In the genomic region with DNA sequence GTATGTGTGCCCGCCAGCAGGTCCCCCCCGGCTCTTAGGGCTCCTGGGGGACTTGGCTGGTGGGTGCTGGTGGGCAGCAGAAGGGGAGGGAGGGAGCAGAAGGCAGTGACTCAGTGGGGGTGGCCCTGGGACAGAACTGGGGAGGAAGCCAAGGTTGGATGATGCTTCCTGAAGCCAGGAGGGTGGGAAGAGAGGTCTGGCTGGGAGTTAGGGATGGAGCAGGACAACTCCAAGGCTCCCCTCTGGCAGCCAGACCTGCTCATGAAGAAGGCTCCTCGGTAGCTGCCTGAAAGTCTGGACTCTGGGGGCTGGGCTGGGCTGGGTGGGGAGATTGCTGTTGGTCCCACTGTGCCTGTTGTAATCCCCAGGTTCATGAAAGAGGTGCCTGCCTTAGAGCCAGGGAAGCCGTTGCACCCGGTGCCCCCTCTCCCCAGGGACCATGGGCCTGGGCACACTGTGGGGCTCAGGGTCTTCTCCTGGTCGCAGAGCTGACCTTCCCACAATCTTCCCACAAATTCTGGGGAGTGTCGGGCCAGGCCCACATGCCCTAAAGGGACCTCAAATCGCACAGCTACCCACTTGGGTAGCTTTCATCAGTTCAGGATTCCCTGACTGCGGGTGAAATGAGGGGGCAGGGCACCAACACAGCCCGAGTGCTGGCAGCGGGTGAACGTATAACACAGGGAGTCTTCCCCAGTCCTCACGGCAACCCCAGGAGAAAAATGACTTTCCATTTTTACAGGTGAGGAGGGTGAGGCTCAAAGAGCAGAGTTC, we compare ENCODE assay signal across 8 cellular contexts. TPM values are rescaled to one million over a fixed set of nuclear protein-coding genes. Genes with fewer than 3 reads are reported as not detected.
DNase-seq lines count a peak whose midpoint lies in the region; ATAC-seq and TF ChIP-seq lines count a peak whose summit lies in the region.

No MANE protein-coding gene starts in this region.

- H3K36me3 ChIP-seq in left ventricle myocardium inferior (no peaks in the 10 kb centered on the region), smooth muscle cell (ENCODE audit: low read depth) (no peaks in the 10 kb centered on the region)

- no peaks in the 10 kb centered on the region for H3K27me3 Mint-ChIP-seq in activated T-cell treated with anti-CD3 and anti-CD28 coated beads, Interleukin-2, amount 50 U/mL, for 4 hours (ENCODE audit: low read depth)

- peak overlapping the region; percentile 48 for H2AFZ ChIP-seq in smooth muscle cell (ENCODE audit: low read depth)

- H3K4me2 ChIP-seq in smooth muscle cell: peak overlapping the region; percentile 75

- H3K4me3 Mint-ChIP-seq in activated T-cell treated with anti-CD3 and anti-CD28 coated beads, Interleukin-2, amount 50 U/mL, for 4 hours: peak overlapping the region; percentile 85

- H3K36me3 Mint-ChIP-seq in activated T-cell treated with anti-CD3 and anti-CD28 coated beads, Interleukin-2, amount 50 U/mL, for 4 hours (ENCODE audit: insufficient read depth): peaks cover 19% of the 10 kb centered on the region

- H3K27ac ChIP-seq in left ventricle myocardium inferior (replicated peaks): peak overlapping the region; percentile 50
- H3K27ac ChIP-seq in smooth muscle cell (ENCODE audit: low read depth): peak overlapping the region; percentile 98

- H3K9me3 ChIP-seq in left ventricle myocardium inferior (replicated peaks): no peaks in the 10 kb centered on the region
- no peaks in the 10 kb centered on the region for H3K9me3 ChIP-seq in smooth muscle cell (replicated peaks; ENCODE audit: low read depth)

- intact Hi-C loops in left ventricle myocardium inferior (cut with micrococcal nuclease): no loop called here

- ATAC-seq in activated T-cell treated with anti-CD3 and anti-CD28 coated beads, Interleukin-2, amount 50 U/mL, for 4 hours: no peak
- no peak for ATAC-seq in GM21619 (IDR thresholded peaks at IDR 0.05; ENCODE audit: unreplicated experiment)
- no peak for ATAC-seq in GM19463 (IDR thresholded peaks at IDR 0.05; ENCODE audit: unreplicated experiment)

- peaks cover 20% of the 10 kb centered on the region for H3K4me1 Mint-ChIP-seq in activated T-cell treated with anti-CD3 and anti-CD28 coated beads, Interleukin-2, amount 50 U/mL, for 4 hours (ENCODE audit: low read depth)

- H3K9me3 Mint-ChIP-seq in activated T-cell treated with anti-CD3 and anti-CD28 coated beads, Interleukin-2, amount 50 U/mL, for 4 hours: no peaks in the 10 kb centered on the region

- H3K27me3 ChIP-seq in left ventricle myocardium inferior (ENCODE audit: low read depth) (peaks cover 4% of the 10 kb centered on the region), smooth muscle cell (ENCODE audit: low read depth) (no peaks in the 10 kb centered on the region)

- no peak for DNase-seq in activated T-cell treated with anti-CD3 and anti-CD28 coated beads, Interleukin-2, amount 50 U/mL, for 4 hours
- no peak for DNase-seq in activated T-cell treated with anti-CD3 and anti-CD28 coated beads, Interleukin-2, amount 50 U/mL, for 48 hours
- DNase-seq in left ventricle myocardium inferior: no peak
- no peak for DNase-seq in smooth muscle cell (lab: John Stamatoyannopoulos, UW; ENCODE audit: unreplicated experiment)
- DNase-seq in activated effector memory CD4-positive, alpha-beta T cell treated with Interleukin-2 at 50 U/mL for 16 hours: no peak

- no peaks in the 10 kb centered on the region for H4K20me1 ChIP-seq in smooth muscle cell (ENCODE audit: low read depth)

- H3F3A ChIP-seq in smooth muscle cell (ENCODE audit: low read depth): peaks cover 10% of the 10 kb centered on the region

- WGBS in smooth muscle cell (ENCODE audit: low lambda C conversion rate): 64% methylated on average over 13 of the region's 13 CpGs

- peak overlapping the region; percentile 54 for H3K4me3 ChIP-seq in WI38 (ENCODE audit: low read depth, low read length)
- H3K4me3 ChIP-seq in left ventricle myocardium inferior: peak overlapping the region; percentile 70
- H3K4me3 ChIP-seq in smooth muscle cell: peak overlapping the region; percentile 47

- no peaks in the 10 kb centered on the region for H3K79me2 ChIP-seq in smooth muscle cell (ENCODE audit: low read depth)

- peak overlapping the region; percentile 75 for H3K9ac ChIP-seq in smooth muscle cell (ENCODE audit: low read depth)

- H3K4me1 ChIP-seq in left ventricle myocardium inferior (peaks cover 16% of the 10 kb centered on the region), smooth muscle cell (ENCODE audit: low read depth) (peaks cover 11% of the 10 kb centered on the region)

- TF ChIP-seq CTCF in WI38 (IDR thresholded peaks at IDR 0.05; ENCODE audit: low read depth, low read length) (no peak), left ventricle myocardium inferior (IDR thresholded peaks at IDR 0.05; ENCODE audit: borderline replicate concordance) (no peak), smooth muscle cell (IDR thresholded peaks at IDR 0.05; ENCODE audit: borderline replicate concordance, insufficient read depth, poor library complexity, severe bottlenecking) (no peak)

RNA-seq across cellular contexts. Expression of gene PLEKHG4, which starts 1.1 kb away (rescaled TPM):
- total RNA-seq in activated T-cell treated with anti-CD3 and anti-CD28 coated beads, Interleukin-2, amount 50 U/mL, for 4 hours: 10 to 100 TPM; 30.0 to 41.6 (median 37.0) TPM
- total RNA-seq in left ventricle myocardium inferior (1.1 TPM), smooth muscle cell (3.9 and 27.0 TPM in 2 replicates)
- polyA plus RNA-seq in smooth muscle cell: 2.7 and 9.9 TPM in 2 replicates

RNA-seq across cellular contexts. Expression of gene SLC9A5, which starts 29.4 kb away (rescaled TPM):
- 1 to 10 TPM; 3.2 to 4.0 (median 3.6) TPM for total RNA-seq in activated T-cell treated with anti-CD3 and anti-CD28 coated beads, Interleukin-2, amount 50 U/mL, for 4 hours
- total RNA-seq in left ventricle myocardium inferior: 1.3 TPM
- total RNA-seq in smooth muscle cell: 2.1 and 3.8 TPM in 2 replicates
- 6.9 and 9.1 TPM in 2 replicates for polyA plus RNA-seq in smooth muscle cell

RNA-seq across cellular contexts. Expression of gene FHOD1, which starts 30.9 kb away (rescaled TPM):
- 10 to 100 TPM; 64.0 to 86.6 (median 70.3) TPM for total RNA-seq in activated T-cell treated with anti-CD3 and anti-CD28 coated beads, Interleukin-2, amount 50 U/mL, for 4 hours
- total RNA-seq in left ventricle myocardium inferior (18.0 TPM), smooth muscle cell (7.2 and 16.0 TPM in 2 replicates)
- polyA plus RNA-seq in smooth muscle cell: 23.3 and 30.5 TPM in 2 replicates

RNA-seq across cellular contexts. Expression of gene KCTD19, which starts 48.4 kb away (rescaled TPM):
- total RNA-seq in activated T-cell treated with anti-CD3 and anti-CD28 coated beads, Interleukin-2, amount 50 U/mL, for 4 hours: under 1 TPM in 2 of 3 donors, not detected in 1; 0.16 to 0.66 TPM
- total RNA-seq in left ventricle myocardium inferior (not detected), smooth muscle cell (0.04 TPM in 1 of 2 replicates, not detected in the other)
- polyA plus RNA-seq in smooth muscle cell: 0.49 and 0.59 TPM in 2 replicates

RNA-seq across cellular contexts. Expression of gene LRRC36, which starts 48.4 kb away (rescaled TPM):
- not detected for total RNA-seq in activated T-cell treated with anti-CD3 and anti-CD28 coated beads, Interleukin-2, amount 50 U/mL, for 4 hours
- not detected for total RNA-seq in left ventricle myocardium inferior
- total RNA-seq in smooth muscle cell: not detected in 2 replicates
- 0.24 TPM in 1 of 2 replicates, not detected in the other for polyA plus RNA-seq in smooth muscle cell
